11 cellular contexts compared by ENCODE assay signal in genomic region chr16:73890524-73891500, GRCh38.
DNase-seq lines count a peak whose midpoint lies in the region; ATAC-seq and TF ChIP-seq lines count a peak whose summit lies in the region.
"Had no signal": no experiment of that assay in that cellular context is flagged by ENCODE, and none has a peak within 500 bp of the region (broad histone marks: within the 10 kb centered on the region; RNA-seq: fewer than 3 reads in every experiment).

No MANE protein-coding gene starts in this region.

- no peaks in the 10 kb centered on the region for H3K27me3 ChIP-seq in BE2C

- H3K9me3 Mint-ChIP-seq in activated naive CD8-positive, alpha-beta T cell treated with anti-CD3 and anti-CD28 coated beads, Interleukin-2, amount 50 U/mL, for 24 hours: no peaks in the 10 kb centered on the region
- no peaks in the 10 kb centered on the region for H3K9me3 Mint-ChIP-seq in mesothelial cell of epicardium

- H3K36me3 ChIP-seq in BE2C: no peaks in the 10 kb centered on the region

- DNase-seq in BE2C (no peak), H4 (ENCODE audit: low spot score) (peak; percentile 12), mesothelial cell of epicardium (ENCODE audit: low spot score in 2 of 2, unreplicated experiment in 2 of 2) (no peak), Kasumi-1 (lab: John Stamatoyannopoulos, UW) (no peak)
- no peak for DNase-seq in activated naive CD8-positive, alpha-beta T cell treated with anti-CD3 and anti-CD28 coated beads, Interleukin-2, amount 50 U/mL, for 24 hours
- no peak for DNase-seq in stimulated activated CD4-positive, alpha-beta T cell treated with anti-CD3 and anti-CD28 coated beads, Interleukin-12 subunit alpha, Interleukin-12 subunit beta, amount 100 ng/mL, for 4 hours
- DNase-seq: GF-D8; RPMI8226; stimulated activated CD8-positive, alpha-beta memory T cell treated with anti-CD3 and anti-CD28 coated beads, Interleukin-4, amount 100 ng/mL, for 48 hours had no signal

- TF ChIP-seq CTCF in BE2C (IDR thresholded peaks at IDR 0.05; ENCODE audit: low read depth, low read length): no peak
- no peak for TF ChIP-seq CTCF in mesothelial cell of epicardium (IDR thresholded peaks at IDR 0.05; ENCODE audit: unreplicated experiment)

- peaks cover 14% of the 10 kb centered on the region for H3K4me1 Mint-ChIP-seq in activated naive CD8-positive, alpha-beta T cell treated with anti-CD3 and anti-CD28 coated beads, Interleukin-2, amount 50 U/mL, for 24 hours
- H3K4me1 Mint-ChIP-seq in mesothelial cell of epicardium: peaks cover 17% of the 10 kb centered on the region

- no peaks in the 10 kb centered on the region for H3K9me3 ChIP-seq in BE2C

- ATAC-seq in activated naive CD8-positive, alpha-beta T cell treated with anti-CD3 and anti-CD28 coated beads, Interleukin-2, amount 50 U/mL, for 24 hours: peak; percentile 28
- ATAC-seq in HG02571 (IDR thresholded peaks at IDR 0.05; ENCODE audit: unreplicated experiment) (no peak), HG03045 (IDR thresholded peaks at IDR 0.05; ENCODE audit: unreplicated experiment) (no peak)

- no peaks in the 10 kb centered on the region for H3K4me1 ChIP-seq in BE2C

- no peaks in the 10 kb centered on the region for H3K36me3 Mint-ChIP-seq in activated naive CD8-positive, alpha-beta T cell treated with anti-CD3 and anti-CD28 coated beads, Interleukin-2, amount 50 U/mL, for 24 hours (ENCODE audit: low read depth)
- no peaks in the 10 kb centered on the region for H3K36me3 Mint-ChIP-seq in mesothelial cell of epicardium

- H3K4me3 ChIP-seq in BE2C (ENCODE audit: low read depth, low read length): peak overlapping the region; percentile 55

- H3K27me3 Mint-ChIP-seq in activated naive CD8-positive, alpha-beta T cell treated with anti-CD3 and anti-CD28 coated beads, Interleukin-2, amount 50 U/mL, for 24 hours: peaks cover 32% of the 10 kb centered on the region
- peaks cover 52% of the 10 kb centered on the region for H3K27me3 Mint-ChIP-seq in mesothelial cell of epicardium (ENCODE audit: low read depth)

- H3K4me3 Mint-ChIP-seq in activated naive CD8-positive, alpha-beta T cell treated with anti-CD3 and anti-CD28 coated beads, Interleukin-2, amount 50 U/mL, for 24 hours: peak overlapping the region; percentile 43
- H3K4me3 Mint-ChIP-seq in mesothelial cell of epicardium: peak overlapping the region; percentile 62

- no peak overlapping the region for H3K27ac Mint-ChIP-seq in activated naive CD8-positive, alpha-beta T cell treated with anti-CD3 and anti-CD28 coated beads, Interleukin-2, amount 50 U/mL, for 24 hours
- H3K27ac Mint-ChIP-seq in mesothelial cell of epicardium: peak overlapping the region; percentile 28
